19 cellular contexts compared by ENCODE assay signal in the genomic region with DNA sequence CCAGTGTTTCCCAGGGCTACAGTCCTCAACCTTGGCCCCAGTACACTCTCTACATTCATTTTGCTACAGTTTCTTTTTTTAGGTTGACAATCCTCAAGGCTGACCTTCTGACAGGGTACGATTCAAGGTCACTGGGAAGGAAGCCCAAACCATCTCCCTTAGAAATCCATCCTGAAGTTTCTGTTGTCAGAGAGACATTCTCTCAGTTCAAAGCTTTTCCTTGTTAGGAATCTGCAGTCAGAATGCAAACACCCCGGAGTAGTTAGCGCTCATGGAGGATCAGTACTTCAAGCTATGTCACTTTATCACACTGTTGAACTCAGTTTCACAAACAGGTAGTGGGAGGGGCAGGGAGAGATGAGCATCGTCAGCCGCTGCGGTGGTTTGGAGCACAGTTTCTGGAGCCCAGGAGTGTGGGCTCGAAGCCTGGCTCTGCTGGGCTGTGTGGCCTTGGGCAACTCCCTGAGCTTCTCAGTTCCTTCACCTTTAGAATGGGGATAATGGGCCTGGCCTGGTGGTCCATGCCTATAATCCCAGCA. TPM values are rescaled to one million over a fixed set of nuclear protein-coding genes. Genes with fewer than 3 reads are reported as not detected.
DNase-seq lines count a peak whose midpoint lies in the region; ATAC-seq and TF ChIP-seq lines count a peak whose summit lies in the region.
"Had no signal": no experiment of that assay in that cellular context is flagged by ENCODE, and none has a peak within 500 bp of the region (broad histone marks: within the 10 kb centered on the region; RNA-seq: fewer than 3 reads in every experiment).

No MANE protein-coding gene starts in this region.

- peaks cover 8% of the 10 kb centered on the region for H3K27me3 Mint-ChIP-seq in dendritic cell treated with granulocyte-macrophage colony-stimulating factor and Interleukin-4, amounts not matched to agents 40 ng/mL and 50 ng/mL, for 4 days

- no peak for TF ChIP-seq POLR2A in heart left ventricle (IDR thresholded peaks at IDR 0.05)
- no peak for TF ChIP-seq POLR2A in testis (IDR thresholded peaks at IDR 0.05)

- H3K36me3 ChIP-seq in heart left ventricle, result no peaks in the 10 kb centered on the region
- no peaks in the 10 kb centered on the region for H3K36me3 ChIP-seq in right atrium auricular region
- no peaks in the 10 kb centered on the region for H3K36me3 ChIP-seq in osteoblast (ENCODE audit: insufficient read depth, low read length)
- no peaks in the 10 kb centered on the region for H3K36me3 ChIP-seq in testis (ENCODE audit: low read depth, missing control alignments)
- H3K36me3 ChIP-seq: MG63 had no signal

- H3K79me2 ChIP-seq in osteoblast (ENCODE audit: insufficient read depth, low read length), result no peaks in the 10 kb centered on the region

- H3K4me2 ChIP-seq in osteoblast (ENCODE audit: insufficient read depth, low read length), result no peak overlapping the region

- H3K27ac ChIP-seq in heart left ventricle (peak overlapping the region in 11 of 12 donors; percentile 1 to 69 (median 47)), right atrium auricular region (no peak overlapping the region), osteoblast (ENCODE audit: low read depth, low read length) (no peak overlapping the region), testis (peak overlapping the region; percentile 76 to 78)

- no peaks in the 10 kb centered on the region for H3K27me3 ChIP-seq in heart left ventricle
- no peaks in the 10 kb centered on the region for H3K27me3 ChIP-seq in right atrium auricular region
- no peaks in the 10 kb centered on the region for H3K27me3 ChIP-seq in osteoblast (ENCODE audit: insufficient read depth, low read length)
- no peaks in the 10 kb centered on the region for H3K27me3 ChIP-seq in testis
- H3K27me3 ChIP-seq: MG63 had no signal

- 52 to 59% (median 54%) methylated on average over 7 of the region's 7 CpGs for whole genome bisulfite sequencing in heart left ventricle, 4 donors
- 23 to 34% methylated on average over 3 to 7 of the region's 7 CpGs for WGBS in testis, 2 donors

- H3K4me3 Mint-ChIP-seq in dendritic cell treated with granulocyte-macrophage colony-stimulating factor and Interleukin-4, amounts not matched to agents 40 ng/mL and 50 ng/mL, for 4 days, result no peak overlapping the region
- H3K4me3 Mint-ChIP-seq: effector memory CD8-positive, alpha-beta T cell had no signal

- H3K4me1 ChIP-seq in heart left ventricle, result peaks cover 0 to 75% (median 36%) of the 10 kb centered on the region in 12 donors
- H3K4me1 ChIP-seq in right atrium auricular region, result peaks cover 0 to 14% of the 10 kb centered on the region in 2 donors
- H3K4me1 ChIP-seq in osteoblast (ENCODE audit: insufficient read depth, low read length), result peaks cover 64% of the 10 kb centered on the region
- peaks cover 57% of the 10 kb centered on the region for H3K4me1 ChIP-seq in testis

- peak overlapping the region; percentile 10 for H3K27ac Mint-ChIP-seq in dendritic cell treated with granulocyte-macrophage colony-stimulating factor and Interleukin-4, amounts not matched to agents 40 ng/mL and 50 ng/mL, for 4 days
- H3K27ac Mint-ChIP-seq: effector memory CD8-positive, alpha-beta T cell had no signal

- intact Hi-C loops in heart left ventricle (cut with DNase I), result no loop called here
- intact Hi-C loops in dendritic cell treated with granulocyte-macrophage colony-stimulating factor and Interleukin-4, amounts not matched to agents 40 ng/mL and 50 ng/mL, for 4 days (cut with micrococcal nuclease), result loop anchor here (5.0 kb wide), 1 partner anchor 58 kb away; no protein-coding TSS in a partner anchor
- intact Hi-C loops in testis (cut with DNase I; ENCODE audit: low total_unique reads), result no loop called here

- ATAC-seq in heart left ventricle, result peak in 1 of 4 donors; percentile 42
- ATAC-seq in HG03280 (IDR thresholded peaks at IDR 0.05; ENCODE audit: unreplicated experiment), result no peak
- ATAC-seq: effector memory CD8-positive, alpha-beta T cell had no signal

- peak overlapping the region; percentile 23 for H2AFZ ChIP-seq in osteoblast (ENCODE audit: low read length)

- TF ChIP-seq CTCF in heart left ventricle (IDR thresholded peaks at IDR 0.05) (no peak), right atrium auricular region (IDR thresholded peaks at IDR 0.05) (no peak), osteoblast (IDR thresholded peaks at IDR 0.05; ENCODE audit: extremely low read depth, low read depth, low read length) (no peak), testis (IDR thresholded peaks at IDR 0.05) (no peak)

- H3K4me1 Mint-ChIP-seq in dendritic cell treated with granulocyte-macrophage colony-stimulating factor and Interleukin-4, amounts not matched to agents 40 ng/mL and 50 ng/mL, for 4 days (ENCODE audit: low read depth), result peaks cover 56% of the 10 kb centered on the region

- H3K9me3 ChIP-seq in heart left ventricle (no peaks in the 10 kb centered on the region), right atrium auricular region (no peaks in the 10 kb centered on the region), osteoblast (ENCODE audit: low read depth, low read length) (no peaks in the 10 kb centered on the region), testis (no peaks in the 10 kb centered on the region)
- H3K9me3 ChIP-seq: MG63 had no signal

- DNase-seq in heart left ventricle (peak in 1 of 5 donors; percentile 17), right atrium auricular region (ENCODE audit: low spot score) (no peak), osteoblast (ENCODE audit: insufficient read length, low spot score, missing footprints) (no peak), testis (peak; percentile 83), SHP77 treated with DMSO at 0.1 percent for 48 hours (lab: John Stamatoyannopoulos, UW) (no peak), T-helper 9 cell (no peak)
- DNase-seq: activated CD4-positive, alpha-beta T cell treated with anti-CD3 and anti-CD28 coated beads, Interleukin-2, amount 50 U/mL, for 4 hours; activated naive CD4-positive, alpha-beta T cell; aorta; effector memory CD8-positive, alpha-beta T cell; hypothalamus; kidney; MG63; midbrain; NCI-H345 had no signal

- H3K4me3 ChIP-seq in heart left ventricle (no peak overlapping the region), right atrium auricular region (no peak overlapping the region), osteoblast (ENCODE audit: insufficient read depth, low read length) (no peak overlapping the region), testis (no peak overlapping the region)
- H3K4me3 ChIP-seq: MG63 had no signal

- H3K9me3 Mint-ChIP-seq in dendritic cell treated with granulocyte-macrophage colony-stimulating factor and Interleukin-4, amounts not matched to agents 40 ng/mL and 50 ng/mL, for 4 days, result no peaks in the 10 kb centered on the region
- H3K9me3 Mint-ChIP-seq: effector memory CD8-positive, alpha-beta T cell had no signal

- no peaks in the 10 kb centered on the region for H4K20me1 ChIP-seq in osteoblast (ENCODE audit: insufficient read depth, low read length)

- H3K36me3 Mint-ChIP-seq in dendritic cell treated with granulocyte-macrophage colony-stimulating factor and Interleukin-4, amounts not matched to agents 40 ng/mL and 50 ng/mL, for 4 days (ENCODE audit: low read depth), result no peaks in the 10 kb centered on the region

RNA-seq across cellular contexts. Expression of gene SLC2A5, which starts 4.2 kb away (rescaled TPM):
- total RNA-seq in heart left ventricle (10 to 100 TPM in 2 of 9 donors, 1 to 10 TPM in 6, under 1 TPM in 1; 0.93 to 15.8 (median 2.9) TPM), right atrium auricular region (under 1 TPM; 0.26 to 0.94 TPM), osteoblast (11.2 and 22.4 TPM in 2 replicates), testis (10 to 100 TPM; 74.1 to 90.5 TPM)
- polyA plus RNA-seq in heart left ventricle (1 to 10 TPM in 1 of 2 donors, under 1 TPM in 1; 0.86 to 1.1 TPM), testis (ENCODE audit: insufficient read depth, low read depth, low replicate concordance) (230 TPM)
- total RNA-seq: A172 had no signal

RNA-seq across cellular contexts. Expression of gene SLC2A7, which starts 39.1 kb away (rescaled TPM):
- under 1 TPM in 2 of 9 donors, not detected in 7; 0.14 to 0.25 TPM for total RNA-seq in heart left ventricle
- polyA plus RNA-seq in heart left ventricle, result under 1 TPM in 1 of 2 donors, not detected in 1; 0.06 TPM
- not detected for total RNA-seq in right atrium auricular region
- not detected in 2 replicates for total RNA-seq in osteoblast
- 1 to 10 TPM; 1.4 to 2.2 TPM for total RNA-seq in testis
- 0.75 TPM for polyA plus RNA-seq in testis (ENCODE audit: insufficient read depth, low read depth, low replicate concordance)
- total RNA-seq: A172, aorta, chondrocyte, kidney had no signal
- polyA plus RNA-seq: aorta had no signal

Comparison
In these comparisons a context has a peak if more than half of its experiments do, and no peak if none do; other contexts are left out.
1. H3K27ac ChIP-seq: peak in heart left ventricle (11 of 12) and testis (2 of 2); none in right atrium auricular region (0 of 2) and osteoblast (single experiment).